8 cellular contexts compared by ENCODE assay signal in genomic region chr7:15889501-15889900, GRCh38.
DNase-seq lines count a peak whose midpoint lies in the region; ATAC-seq and TF ChIP-seq lines count a peak whose summit lies in the region.

No MANE protein-coding gene starts in this region.

- in situ Hi-C loops in astrocyte of the cerebellum (cut with HindIII; ENCODE audit: low sequenced_read_pairs) = no loop called here

- DNase-seq in COLO668 (lab: John Stamatoyannopoulos, UW; ENCODE audit: unreplicated experiment) (peak; percentile 26), LHCN-M2 (ENCODE audit: low read depth) (peak; percentile 58), astrocyte of the cerebellum (ENCODE audit: low read depth) (no peak), left kidney (ENCODE audit: low read depth, low spot score) (peak; percentile 5), putamen (ENCODE audit: low spot score) (no peak)

- ATAC-seq in GM21723 (IDR thresholded peaks at IDR 0.05; ENCODE audit: unreplicated experiment) (no peak), HG02798 (IDR thresholded peaks at IDR 0.05; ENCODE audit: poor library complexity, unreplicated experiment) (no peak), HG02870 (IDR thresholded peaks at IDR 0.05; ENCODE audit: unreplicated experiment) (no peak)

- no peak overlapping the region for H3K4me3 ChIP-seq in astrocyte of the cerebellum (ENCODE audit: low read depth, low read length)

- peak; percentile 20 for TF ChIP-seq CTCF in astrocyte of the cerebellum (IDR thresholded peaks at IDR 0.05; ENCODE audit: low read depth, low read length, missing control alignments)

Comparison
In these comparisons a context has a peak if more than half of its experiments do, and no peak if none do; other contexts are left out.
1. DNase-seq: peak in COLO668 (single experiment), LHCN-M2 (single experiment) and left kidney (single experiment); none in astrocyte of the cerebellum (single experiment) and putamen (single experiment).